In genomic region chr2:117470311-117471095, GRCh38 we compare ENCODE assay signal across 9 cellular contexts.
DNase-seq lines count a peak whose midpoint lies in the region; ATAC-seq and TF ChIP-seq lines count a peak whose summit lies in the region.
"Had no signal": no experiment of that assay in that cellular context is flagged by ENCODE, and none has a peak within 500 bp of the region (broad histone marks: within the 10 kb centered on the region; RNA-seq: fewer than 3 reads in every experiment).

No MANE protein-coding gene starts in this region.

- H3K9me3 ChIP-seq in tibial artery, result no peaks in the 10 kb centered on the region

- H3K36me3 ChIP-seq in GM06990 (ENCODE audit: control insufficient read depth, insufficient read depth, low read length), result no peaks in the 10 kb centered on the region
- no peaks in the 10 kb centered on the region for H3K36me3 ChIP-seq in tibial artery

- H3K4me3 ChIP-seq in GM06990 (replicated peaks; ENCODE audit: low read depth, low read length) (no peak overlapping the region), tibial artery (no peak overlapping the region)

- TF ChIP-seq CTCF in GM06990 (IDR thresholded peaks at IDR 0.05; ENCODE audit: insufficient read depth, low read length, poor library complexity, severe bottlenecking), result peak; percentile 61
- TF ChIP-seq CTCF in mesothelial cell of epicardium (IDR thresholded peaks at IDR 0.05; ENCODE audit: unreplicated experiment), result peak; percentile 71
- TF ChIP-seq CTCF in tibial artery (IDR thresholded peaks at IDR 0.05), result peak in 1 of 2 experiments; percentile 21

- H3K4me3 Mint-ChIP-seq in activated naive CD8-positive, alpha-beta T cell treated with anti-CD3 and anti-CD28 coated beads, Interleukin-2, amount 50 U/mL, for 24 hours, result no peak overlapping the region
- H3K4me3 Mint-ChIP-seq in mesothelial cell of epicardium, result no peak overlapping the region
- H3K4me3 Mint-ChIP-seq: T-helper 1 cell treated with Interleukin-12 subunit alpha and Interleukin-12 subunit beta and Interleukin-4 antibody, amounts not matched to agents 30 μg/mL and 1 μg/mL, for 36 hours had no signal

- H3K27ac Mint-ChIP-seq in activated naive CD8-positive, alpha-beta T cell treated with anti-CD3 and anti-CD28 coated beads, Interleukin-2, amount 50 U/mL, for 24 hours, result peak overlapping the region; percentile 21
- no peak overlapping the region for H3K27ac Mint-ChIP-seq in mesothelial cell of epicardium
- H3K27ac Mint-ChIP-seq: T-helper 1 cell treated with Interleukin-12 subunit alpha and Interleukin-12 subunit beta and Interleukin-4 antibody, amounts not matched to agents 30 μg/mL and 1 μg/mL, for 36 hours had no signal

- DNase-seq in GM06990 (ENCODE audit: extremely low read depth, insufficient read length) (no peak), NCI-H1417 treated with DMSO at 0.1 percent for 48 hours (lab: John Stamatoyannopoulos, UW) (peak; percentile 2), mesothelial cell of epicardium (ENCODE audit: low spot score in 2 of 2, unreplicated experiment in 2 of 2) (no peak), tibial artery (no peak), AG08396 (ENCODE audit: low spot score) (no peak), mucosa of gallbladder (ENCODE audit: low spot score) (no peak)
- DNase-seq in activated naive CD8-positive, alpha-beta T cell treated with anti-CD3 and anti-CD28 coated beads, Interleukin-2, amount 50 U/mL, for 24 hours, result peak; percentile 16

- peak; percentile 68 for ATAC-seq in GM21786 (IDR thresholded peaks at IDR 0.05; ENCODE audit: unreplicated experiment)
- ATAC-seq in activated naive CD8-positive, alpha-beta T cell treated with anti-CD3 and anti-CD28 coated beads, Interleukin-2, amount 50 U/mL, for 24 hours, result no peak

- H3K9me3 Mint-ChIP-seq in activated naive CD8-positive, alpha-beta T cell treated with anti-CD3 and anti-CD28 coated beads, Interleukin-2, amount 50 U/mL, for 24 hours, result peaks cover 15% of the 10 kb centered on the region
- peaks cover 20% of the 10 kb centered on the region for H3K9me3 Mint-ChIP-seq in mesothelial cell of epicardium
- H3K9me3 Mint-ChIP-seq: T-helper 1 cell treated with Interleukin-12 subunit alpha and Interleukin-12 subunit beta and Interleukin-4 antibody, amounts not matched to agents 30 μg/mL and 1 μg/mL, for 36 hours had no signal

- H3K36me3 Mint-ChIP-seq in activated naive CD8-positive, alpha-beta T cell treated with anti-CD3 and anti-CD28 coated beads, Interleukin-2, amount 50 U/mL, for 24 hours (ENCODE audit: low read depth), result no peaks in the 10 kb centered on the region
- H3K36me3 Mint-ChIP-seq in mesothelial cell of epicardium, result no peaks in the 10 kb centered on the region

- no peaks in the 10 kb centered on the region for H3K27me3 Mint-ChIP-seq in activated naive CD8-positive, alpha-beta T cell treated with anti-CD3 and anti-CD28 coated beads, Interleukin-2, amount 50 U/mL, for 24 hours
- no peaks in the 10 kb centered on the region for H3K27me3 Mint-ChIP-seq in mesothelial cell of epicardium (ENCODE audit: low read depth)

- intact Hi-C loops in tibial artery (cut with DNase I; ENCODE audit: low total_unique reads), result no loop called here

- no peaks in the 10 kb centered on the region for H3K27me3 ChIP-seq in GM06990 (replicated peaks; ENCODE audit: control insufficient read depth, insufficient read depth, low read length)
- H3K27me3 ChIP-seq in tibial artery, result no peaks in the 10 kb centered on the region

- no peak overlapping the region for H3K27ac ChIP-seq in tibial artery

- no peaks in the 10 kb centered on the region for H3K4me1 Mint-ChIP-seq in activated naive CD8-positive, alpha-beta T cell treated with anti-CD3 and anti-CD28 coated beads, Interleukin-2, amount 50 U/mL, for 24 hours
- H3K4me1 Mint-ChIP-seq in mesothelial cell of epicardium, result no peaks in the 10 kb centered on the region

- no peaks in the 10 kb centered on the region for H3K4me1 ChIP-seq in tibial artery

Comparison
In these comparisons a context has a peak if more than half of its experiments do, and no peak if none do; other contexts are left out.
1. DNase-seq: peak in NCI-H1417 treated with DMSO at 0.1 percent for 48 hours (single experiment) and activated naive CD8-positive, alpha-beta T cell treated with anti-CD3 and anti-CD28 coated beads, Interleukin-2, amount 50 U/mL, for 24 hours (single experiment); none in GM06990 (single experiment), mesothelial cell of epicardium (0 of 2), tibial artery (0 of 2), AG08396 (single experiment) and mucosa of gallbladder (single experiment).